20 cellular contexts compared by ENCODE assay signal in the genomic region with DNA sequence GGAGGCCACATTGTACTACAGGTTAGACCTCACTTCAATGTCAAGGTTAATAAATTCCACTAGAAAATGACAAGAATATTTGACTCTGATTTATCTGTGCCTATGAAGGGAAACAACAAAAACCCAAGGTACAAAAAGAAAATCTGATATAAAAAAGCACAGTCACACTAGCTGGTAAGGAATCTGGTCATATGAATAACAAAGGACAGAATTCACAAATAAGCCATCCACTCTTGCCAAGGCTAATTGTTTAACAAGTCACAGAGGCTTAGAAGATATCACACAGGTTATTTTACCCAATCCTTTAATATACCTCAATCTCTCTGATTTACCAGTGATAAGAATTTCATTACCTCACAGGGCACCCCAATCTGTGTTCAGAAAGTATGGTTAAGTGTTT. TPM values are rescaled to one million over a fixed set of nuclear protein-coding genes. Genes with fewer than 3 reads are reported as not detected.
"Had no signal": no experiment of that assay in that cellular context is flagged by ENCODE, and none has a peak within 500 bp of the region (broad histone marks: within the 10 kb centered on the region; RNA-seq: fewer than 3 reads in every experiment).

No MANE protein-coding gene starts in this region.

- H3K27ac Mint-ChIP-seq: effector memory CD8-positive, alpha-beta T cell; mesothelial cell of epicardium had no signal

- H3K27me3 ChIP-seq: esophagus muscularis mucosa, foreskin keratinocyte, gastroesophageal sphincter, heart left ventricle, left lung had no signal

- H3K4me1 ChIP-seq: esophagus muscularis mucosa, foreskin keratinocyte, gastroesophageal sphincter, heart left ventricle, left lung, lower lobe of right lung had no signal

- H3K9me3 ChIP-seq: esophagus muscularis mucosa, gastroesophageal sphincter, heart left ventricle, left lung, lower lobe of right lung, mucosa of descending colon had no signal

- DNase-seq: dermis blood vessel endothelial cell; effector CD8-positive, alpha-beta T cell; effector memory CD8-positive, alpha-beta T cell; foreskin keratinocyte; heart left ventricle; hippocampal formation; left cardiac atrium; left lung; left ventricle myocardium superior; lower lobe of right lung; mucosa of descending colon; naive B cell; naive thymus-derived CD8-positive, alpha-beta T cell had no signal

- H3K4me3 ChIP-seq: coronary artery, esophagus muscularis mucosa, gastroesophageal sphincter, heart left ventricle, left lung, lower lobe of right lung, mucosa of descending colon had no signal

- H3K27me3 Mint-ChIP-seq: effector memory CD8-positive, alpha-beta T cell; memory B cell; naive B cell; naive thymus-derived CD8-positive, alpha-beta T cell had no signal

- H3K27ac ChIP-seq: coronary artery, esophagus muscularis mucosa, foreskin keratinocyte, gastroesophageal sphincter, heart left ventricle, left lung, lower lobe of right lung had no signal

- H3K9me3 Mint-ChIP-seq: effector memory CD8-positive, alpha-beta T cell; memory B cell; mesothelial cell of epicardium; naive B cell; naive thymus-derived CD8-positive, alpha-beta T cell had no signal

- H3K4me1 Mint-ChIP-seq: memory B cell; mesothelial cell of epicardium; naive B cell; naive thymus-derived CD8-positive, alpha-beta T cell had no signal

- ATAC-seq: effector memory CD8-positive, alpha-beta T cell; foreskin keratinocyte; gastroesophageal sphincter; heart left ventricle; left cardiac atrium; left lung; left ventricle myocardium superior; lower lobe of right lung; mucosa of descending colon; naive thymus-derived CD8-positive, alpha-beta T cell had no signal

- H3K4me3 Mint-ChIP-seq: effector memory CD8-positive, alpha-beta T cell; memory B cell; mesothelial cell of epicardium; naive B cell; naive thymus-derived CD8-positive, alpha-beta T cell had no signal

RNA-seq across cellular contexts. Expression of gene IRF5, which starts 47.9 kb away (rescaled TPM):
- total RNA-seq: lung microvascular endothelial cell had no signal
- polyA plus RNA-seq: fibroblast of lung had no signal
